In genomic region chr14:55024365-55024764, GRCh38 we compare ENCODE assay signal across 1 cellular context.
TF ChIP-seq lines count a peak whose summit lies in the region.

No MANE protein-coding gene starts in this region.

TF ChIP-seq in A549, 52 proteins besides CTCF, POLR2A, EP300 and RAD21:
- TF ChIP-seq ZNF302 (CRISPR knock-in tag; IDR thresholded peaks at IDR 0.05) (peak; percentile 92), HMGXB4 (CRISPR knock-in tag; IDR thresholded peaks at IDR 0.05; ENCODE audit: borderline replicate concordance) (0 out of 2 replicates have a peak, but pooled peaks have one; percentile 37), NPAS2 (CRISPR knock-in tag; IDR thresholded peaks at IDR 0.05; ENCODE audit: borderline replicate concordance) (0 out of 2 replicates have a peak, but pooled peaks have one; percentile 19), EHF (CRISPR knock-in tag; IDR thresholded peaks at IDR 0.05) (peak; percentile 94), ZSCAN20 (CRISPR knock-in tag; IDR thresholded peaks at IDR 0.05) (peak; percentile 94), FOXS1 (CRISPR knock-in tag; IDR thresholded peaks at IDR 0.05) (peak; percentile 94; the same call in 1 of the 2 replicates), HEYL (CRISPR knock-in tag; IDR thresholded peaks at IDR 0.05) (peak; percentile 94), HOXB5 (CRISPR knock-in tag; IDR thresholded peaks at IDR 0.05) (peak; percentile 79), HOXB13 (CRISPR knock-in tag; IDR thresholded peaks at IDR 0.05; ENCODE audit: low read depth) (peak; percentile 90; the same call in 1 of the 2 replicates), FOSB (CRISPR knock-in tag; IDR thresholded peaks at IDR 0.05) (0 out of 2 replicates have a peak, but pooled peaks have one; percentile 21)
- TF ChIP-seq, protein P1, sequence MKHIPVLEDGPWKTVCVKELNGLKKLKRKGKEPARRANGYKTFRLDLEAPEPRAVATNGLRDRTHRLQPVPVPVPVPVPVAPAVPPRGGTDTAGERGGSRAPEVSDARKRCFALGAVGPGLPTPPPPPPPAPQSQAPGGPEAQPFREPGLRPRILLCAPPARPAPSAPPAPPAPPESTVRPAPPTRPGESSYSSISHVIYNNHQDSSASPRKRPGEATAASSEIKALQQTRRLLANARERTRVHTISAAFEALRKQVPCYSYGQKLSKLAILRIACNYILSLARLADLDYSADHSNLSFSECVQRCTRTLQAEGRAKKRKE (CRISPR knock-in tag; IDR thresholded peaks at IDR 0.05; ENCODE audit: low read depth) = peak; percentile 74
